In the genomic region with DNA sequence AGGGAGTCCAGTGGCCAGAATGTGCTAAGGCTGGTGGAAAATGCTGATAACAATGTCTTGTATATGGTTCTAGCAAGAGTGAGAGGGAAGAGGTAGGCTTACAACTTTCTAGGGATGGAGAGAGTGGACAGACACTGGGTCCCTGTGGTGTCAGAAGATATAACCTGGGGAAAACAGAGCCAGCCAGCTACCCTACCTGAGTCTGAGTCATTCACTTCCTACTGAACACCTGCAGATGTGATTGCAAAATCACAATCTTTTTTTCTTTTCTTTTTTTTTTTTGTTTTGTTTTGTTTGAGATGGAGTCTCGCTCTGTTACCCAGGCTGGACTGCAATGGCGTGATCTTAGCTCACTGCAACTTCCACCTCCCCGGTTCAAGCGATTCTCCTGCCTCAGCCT, we compare ENCODE assay signal across 29 cellular contexts. TPM values are rescaled to one million over a fixed set of nuclear protein-coding genes. Genes with fewer than 3 reads are reported as not detected.
A peak's percentile ranks its signal among the peaks of the same experiment; 100 is the strongest.
DNase-seq lines count a peak whose midpoint lies in the region; ATAC-seq, FAIRE-seq and TF ChIP-seq lines count a peak whose summit lies in the region.
"Had no signal": no experiment of that assay in that cellular context is flagged by ENCODE, and none has a peak within 500 bp of the region (broad histone marks: within the 10 kb centered on the region; RNA-seq: fewer than 3 reads in every experiment).

No MANE protein-coding gene starts in this region.

- no peak for TF ChIP-seq RAD21 in GM12878 (IDR thresholded peaks at IDR 0.05; ENCODE audit: insufficient read depth, low read depth, low read length)

- BruUV-seq in GM12878 (replicated peaks; lab: Mats Ljungman, UMichigan): no TSS peak

- peaks cover 24% of the 10 kb centered on the region for H3K4me1 ChIP-seq in GM12878 (ENCODE audit: control insufficient read depth, insufficient read depth, low read length)
- H3K4me1 ChIP-seq in naive thymus-derived CD4-positive, alpha-beta T cell (ENCODE audit: control insufficient read depth in 2 of 2, insufficient read depth in 2 of 2, low read length in 2 of 2): peaks cover 17 to 48% of the 10 kb centered on the region in 2 donors
- H3K4me1 ChIP-seq in Karpas-422 (ENCODE audit: low read length): peaks cover 34% of the 10 kb centered on the region

- H3K27ac Mint-ChIP-seq in IgD-negative memory B cell: peak overlapping the region in 2 of 3 donors; percentile 7 to 65
- peak overlapping the region in 8 of 9 donors; percentile 17 to 87 (median 75) for H3K27ac Mint-ChIP-seq in naive thymus-derived CD4-positive, alpha-beta T cell
- H3K27ac Mint-ChIP-seq: activated T-cell treated with anti-CD3 and anti-CD28 coated beads, Interleukin-2, amount 50 U/mL, for 72 hours; endodermal cell; GM23338 had no signal

- H3K27me3 ChIP-seq in GM12878 (replicated peaks in 1 of 2; ENCODE audit: control insufficient read depth in 2 of 2, insufficient read depth in 2 of 2, low read length in 1 of 2) (no peaks in the 10 kb centered on the region), Karpas-422 (ENCODE audit: low read length) (no peaks in the 10 kb centered on the region)
- H3K27me3 ChIP-seq in naive thymus-derived CD4-positive, alpha-beta T cell (ENCODE audit: control insufficient read depth in 2 of 2, insufficient read depth in 2 of 2, low read length in 2 of 2): no peaks in the 10 kb centered on the region
- H3K27me3 ChIP-seq: body of pancreas, ovary, spleen, thyroid gland had no signal

- no peaks in the 10 kb centered on the region for H3K27me3 Mint-ChIP-seq in IgD-negative memory B cell
- H3K27me3 Mint-ChIP-seq in naive thymus-derived CD4-positive, alpha-beta T cell: no peaks in the 10 kb centered on the region

- H2AFZ ChIP-seq in GM12878 (ENCODE audit: control insufficient read depth, low read depth, low read length) (no peak overlapping the region), Karpas-422 (ENCODE audit: low read length) (no peak overlapping the region)
- H2AFZ ChIP-seq: GM23338 had no signal

- H3K4me2 ChIP-seq in GM12878 (ENCODE audit: control insufficient read depth, insufficient read depth) (peak overlapping the region; percentile 31; the same call in 1 of the 2 replicates), Karpas-422 (ENCODE audit: low read depth, low read length, poor library complexity, severe bottlenecking) (no peak overlapping the region)
- H3K4me2 ChIP-seq: GM23338 had no signal

- POLR2A ChIA-PET in GM12878 (lab: Charles Lee): interaction anchor here (0.6 to 1.3 kb wide), 4 partner anchors 9 to 968 kb away, joined by 3 to 5 read pairs (median 4); no protein-coding TSS in a partner anchor
- POLR2A ChIA-PET in naive thymus-derived CD4-positive, alpha-beta T cell (lab: Charles Lee): interaction anchor here (0.6 to 1.1 kb wide), 5 partner anchors 8 to 111 kb away, joined by 3 to 4 read pairs (median 3); no protein-coding TSS in a partner anchor

- peaks cover 8% of the 10 kb centered on the region; the same call in 2 of the 3 replicates for H3K9me3 ChIP-seq in GM12878 (replicated peaks; ENCODE audit: control insufficient read depth, insufficient read depth, low read length)
- H3K9me3 ChIP-seq in naive thymus-derived CD4-positive, alpha-beta T cell (ENCODE audit: control insufficient read depth in 2 of 3, low read length in 3 of 3): peaks cover 0 to 5% (median 0%) of the 10 kb centered on the region in 3 experiments
- no peaks in the 10 kb centered on the region for H3K9me3 ChIP-seq in Karpas-422 (ENCODE audit: low read length)
- H3K9me3 ChIP-seq: body of pancreas, ovary, thyroid gland had no signal

- CTCF ChIA-PET in GM12878 (lab: Yijun Ruan, JAX): interaction anchor here (0.6 kb wide), 1 partner anchor 28 kb away, joined by 3 read pairs; no protein-coding TSS in a partner anchor
- CTCF ChIA-PET in naive thymus-derived CD4-positive, alpha-beta T cell (lab: Charles Lee): interaction anchor here (0.7 kb wide), 1 partner anchor 95 kb away, joined by 7 read pairs; no protein-coding TSS in a partner anchor

- H3K9ac ChIP-seq in GM12878 (ENCODE audit: control insufficient read depth, insufficient read depth, low read length) (no peak overlapping the region), Karpas-422 (ENCODE audit: low read length) (no peak overlapping the region)

- no peak for TF ChIP-seq POLR2A in GM12878 (IDR thresholded peaks at IDR 0.05; ENCODE audit: low read depth, low read length)

- H3K27ac ChIP-seq in GM12878 (ENCODE audit: control insufficient read depth, insufficient read depth): no peak overlapping the region
- H3K27ac ChIP-seq in naive thymus-derived CD4-positive, alpha-beta T cell (ENCODE audit: low read depth, low read length): peak overlapping the region; percentile 28
- H3K27ac ChIP-seq in Karpas-422 (ENCODE audit: low read length): no peak overlapping the region
- H3K27ac ChIP-seq: 22Rv1, body of pancreas, HL-60, ovary, spleen, thyroid gland had no signal

- no peak for ATAC-seq in GM12878
- ATAC-seq in naive thymus-derived CD4-positive, alpha-beta T cell: no peak
- ATAC-seq: activated T-cell treated with anti-CD3 and anti-CD28 coated beads, Interleukin-2, amount 50 U/mL, for 72 hours; body of pancreas; GM23338; natural killer cell; stimulated activated naive CD8-positive, alpha-beta T cell treated with anti-CD3 and anti-CD28 coated beads, Interleukin-15, Interleukin-2, amounts not matched to agents 100 U/mL and 50 U/mL, for 24 hours had no signal

- H3K36me3 ChIP-seq in GM12878 (ENCODE audit: control insufficient read depth in 2 of 2, insufficient read depth in 2 of 2, low read length in 1 of 2) (peaks cover 2 to 47% of the 10 kb centered on the region in 2 experiments), Karpas-422 (ENCODE audit: insufficient read depth, low read length) (peaks cover 37% of the 10 kb centered on the region)
- peaks cover 0 to 9% (median 0%) of the 10 kb centered on the region in 3 experiments for H3K36me3 ChIP-seq in naive thymus-derived CD4-positive, alpha-beta T cell (ENCODE audit: control insufficient read depth in 2 of 3, insufficient read depth in 3 of 3, low read length in 3 of 3)
- H3K36me3 ChIP-seq: ovary, thyroid gland had no signal

- no peaks in the 10 kb centered on the region for H3K9me2 ChIP-seq in Karpas-422 (replicated peaks; ENCODE audit: insufficient read depth, low read length)

- H3K36me3 Mint-ChIP-seq in IgD-negative memory B cell: peaks cover 11% of the 10 kb centered on the region
- peaks cover 3 to 44% (median 24%) of the 10 kb centered on the region in 5 donors for H3K36me3 Mint-ChIP-seq in naive thymus-derived CD4-positive, alpha-beta T cell
- H3K36me3 Mint-ChIP-seq: natural killer cell had no signal

- H3K4me3 Mint-ChIP-seq in IgD-negative memory B cell: peak overlapping the region in 1 of 4 donors; percentile 42
- peak overlapping the region in 4 of 10 donors; percentile 15 to 37 (median 28) for H3K4me3 Mint-ChIP-seq in naive thymus-derived CD4-positive, alpha-beta T cell
- H3K4me3 Mint-ChIP-seq: activated T-cell treated with anti-CD3 and anti-CD28 coated beads, Interleukin-2, amount 50 U/mL, for 72 hours; endodermal cell; GM23338; natural killer cell had no signal

- peaks cover 0 to 2% (median 0%) of the 10 kb centered on the region in 3 donors for H3K9me3 Mint-ChIP-seq in IgD-negative memory B cell
- peaks cover 0 to 11% (median 3%) of the 10 kb centered on the region in 11 donors for H3K9me3 Mint-ChIP-seq in naive thymus-derived CD4-positive, alpha-beta T cell
- H3K9me3 Mint-ChIP-seq: endodermal cell, GM23338, natural killer cell had no signal

- no peak for TF ChIP-seq EP300 in GM12878 (IDR thresholded peaks at IDR 0.05; ENCODE audit: borderline replicate concordance in 1 of 2, control insufficient read depth in 1 of 2, low read depth in 2 of 2, low read length in 2 of 2)

- TF ChIP-seq CTCF in GM12878 (IDR thresholded peaks at IDR 0.05 in 2 of 3, conservative IDR thresholded peaks at IDR 0.05 in 1 of 3; ENCODE audit: control insufficient read depth in 2 of 3, extremely low read depth in 1 of 3, insufficient read depth in 1 of 3, low read depth in 3 of 3, low read length in 3 of 3): no peak

- RAD21 ChIA-PET in GM12878 (lab: Charles Lee; ENCODE audit: unreplicated experiment): interaction anchor here (1.3 kb wide), 1 partner anchor 84 kb away, joined by 4 read pairs; no protein-coding TSS in a partner anchor

- peak; percentile 46 for DNase-seq in DMS53 (lab: John Stamatoyannopoulos, UW)
- no peak for DNase-seq in DMS53 treated with DMSO at 0.1 percent for 48 hours (lab: John Stamatoyannopoulos, UW; ENCODE audit: unreplicated experiment)
- no peak for DNase-seq in GM12878 (ENCODE audit: low read depth, low spot score)
- DNase-seq in naive thymus-derived CD4-positive, alpha-beta T cell: no peak
- no peak for DNase-seq in Karpas-422
- no peak for DNase-seq in HuH-7 (ENCODE audit: low spot score)
- DNase-seq in NCI-H446 treated with DMSO at 0.1 percent for 48 hours (lab: John Stamatoyannopoulos, UW): no peak
- DNase-seq: activated CD4-positive, CD25-positive, alpha-beta regulatory T cell; activated T-cell treated with anti-CD3 and anti-CD28 coated beads, Interleukin-2, amount 50 U/mL, for 72 hours; body of pancreas; COR-L47; EL; endodermal cell; mesendoderm; MM.1S; natural killer cell; NCI-H1436 treated with DMSO at 0.1 percent for 48 hours; NCI-H2171; NCI-H69; ovary; RPMI8226; spleen; stimulated activated CD4-positive, alpha-beta T cell treated with anti-CD3 and anti-CD28 coated beads, Interleukin-4, amount 100 ng/mL, for 1 hour; stimulated activated naive CD8-positive, alpha-beta T cell treated with anti-CD3 and anti-CD28 coated beads, Interleukin-15, Interleukin-2, amounts not matched to agents 100 U/mL and 50 U/mL, for 24 hours; thyroid gland had no signal

- intact Hi-C loops in GM12878 (cut with micrococcal nuclease; ENCODE audit: unreplicated experiment): no loop called here
- intact Hi-C loops in naive thymus-derived CD4-positive, alpha-beta T cell (cut with micrococcal nuclease): no loop called here

- in situ Hi-C loops in GM12878 (cut with MboI): no loop called here

- H4K20me1 ChIP-seq in GM12878 (ENCODE audit: control insufficient read depth, insufficient read depth): peaks cover 31% of the 10 kb centered on the region
- peaks cover 68% of the 10 kb centered on the region for H4K20me1 ChIP-seq in Karpas-422 (ENCODE audit: insufficient read depth, low read depth, low read length)

- H3K4me3 ChIP-seq in GM12878 (peak overlapping the region; percentile 21; the same call in 1 of the 2 replicates), Karpas-422 (ENCODE audit: low read length) (no peak overlapping the region)
- no peak overlapping the region for H3K4me3 ChIP-seq in naive thymus-derived CD4-positive, alpha-beta T cell (ENCODE audit: low read length)
- H3K4me3 ChIP-seq: body of pancreas, GM23338, ovary, spleen, thyroid gland had no signal

- H3K79me2 ChIP-seq in GM12878 (ENCODE audit: control insufficient read depth, insufficient read depth, low read length): peaks cover 97% of the 10 kb centered on the region
- peaks cover 65% of the 10 kb centered on the region for H3K79me2 ChIP-seq in Karpas-422 (ENCODE audit: low read length)

- SMC1A ChIA-PET in GM12878 (lab: Charles Lee; ENCODE audit: uncharacterized antibody, unreplicated experiment): interaction anchor here (0.6 to 2.2 kb wide), 6 partner anchors 10 to 191 kb away, joined by 3 to 10 read pairs (median 4); no protein-coding TSS in a partner anchor

- no peak for FAIRE-seq in GM12878 (lab: Jason Lieb, UNC)

- peaks cover 44 to 56% (median 47%) of the 10 kb centered on the region in 3 donors for H3K4me1 Mint-ChIP-seq in IgD-negative memory B cell
- H3K4me1 Mint-ChIP-seq in naive thymus-derived CD4-positive, alpha-beta T cell: peaks cover 54 to 92% (median 76%) of the 10 kb centered on the region in 7 donors

- WGBS in GM12878 (ENCODE audit: insufficient coverage, insufficient replicate concordance, low lambda C conversion rate, missing lambda C conversion rate): 91% methylated on average over 4 of the region's 4 CpGs

RNA-seq across cellular contexts. Expression of gene TET3, which starts 7.3 kb away (rescaled TPM):
- 0.46 TPM for polyA plus RNA-seq in IgD-negative memory B cell
- 80.8 and 86.7 TPM in 2 replicates for total RNA-seq in GM12878 (2013; cell fraction: nucleolus; rRNA removed)
- total RNA-seq in GM12878 (2014; rRNA removed): 8.2 and 8.6 TPM in 2 replicates
- 7.9 and 8.3 TPM in 2 replicates for total RNA-seq in GM12878 (2014; rRNA removed; fragmentation: Illumina TruSeq; extraction: Trizol)
- 23.8 and 25.9 TPM in 2 replicates for total RNA-seq in GM12878 (2021)
- 6.2 TPM for polyA plus RNA-seq in GM12878 (2011; ENCODE audit: low read depth)
- polyA plus RNA-seq in GM12878 (2011; rRNA removed): 10.0 and 11.2 TPM in 2 replicates
- polyA plus RNA-seq in GM12878 (2011; cell fraction: cytosol; rRNA removed): 7.3 and 8.3 TPM in 2 replicates
- polyA plus RNA-seq in GM12878 (2011; cell fraction: nucleus; rRNA removed): 27.5 and 29.7 TPM in 2 replicates
- 11.7 and 11.9 TPM in 2 replicates for polyA plus RNA-seq in GM12878 (2012)
- polyA plus RNA-seq in GM12878 (2014; fragmentation: Illumina TruSeq; extraction: Trizol): 10.0 and 11.3 TPM in 2 replicates
- polyA plus RNA-seq in GM12878 (2014; fragmentation: Nextera tagmentation; extraction: Ambion mirVana): under 1 TPM; 0.77 to 0.84 TPM
- 10.5 and 10.6 TPM in 2 replicates for polyA plus RNA-seq in GM12878 (2014; rRNA removed)
- 1 to 10 TPM; 2.1 to 2.7 TPM for polyA plus RNA-seq in GM12878 (2016; fragmentation: Nextera tagmentation; extraction: Ambion mirVana)
- polyA minus RNA-seq in GM12878 (2011; rRNA and poly(A)+ RNA removed): 14.6 and 21.8 TPM in 2 replicates
- 10.1 and 12.2 TPM in 2 replicates for polyA minus RNA-seq in GM12878 (2011; cell fraction: cytosol; rRNA and poly(A)+ RNA removed)
- 15.4 and 28.9 TPM in 2 replicates for polyA minus RNA-seq in GM12878 (2011; cell fraction: nucleus; rRNA and poly(A)+ RNA removed)
- 10 to 100 TPM; 19.1 to 38.6 (median 28.6) TPM for total RNA-seq in naive thymus-derived CD4-positive, alpha-beta T cell
- polyA plus RNA-seq in naive thymus-derived CD4-positive, alpha-beta T cell: 1 to 10 TPM in 1 of 2 donors, under 1 TPM in 1; 0.77 to 1.1 TPM
- 11.6 and 13.6 TPM in 2 replicates for total RNA-seq in Karpas-422 (2014; rRNA removed; shearing (Covaris generic); ENCODE audit: low replicate concordance)
